8 cellular contexts compared by ENCODE assay signal in the genomic region with DNA sequence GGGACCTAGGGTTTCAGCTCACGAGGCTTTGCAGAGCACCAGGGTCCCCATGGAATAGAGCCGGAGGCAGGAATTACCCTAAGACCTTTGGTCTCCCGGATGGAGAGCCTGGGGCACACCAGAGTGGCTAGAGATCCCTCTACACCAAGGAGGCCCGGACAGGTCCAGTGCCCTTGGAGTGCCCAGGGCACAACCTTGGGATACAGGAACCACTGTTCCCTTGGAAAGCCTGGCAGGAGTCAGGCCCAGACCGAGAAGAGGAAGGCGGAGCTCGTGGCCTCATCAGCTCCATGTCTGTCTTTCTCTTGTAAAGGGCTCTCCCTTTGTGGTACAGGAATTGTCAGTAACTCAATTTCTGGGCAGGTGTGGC. TPM values are rescaled to one million over a fixed set of nuclear protein-coding genes. Genes with fewer than 3 reads are reported as not detected.
DNase-seq lines count a peak whose midpoint lies in the region; ATAC-seq, FAIRE-seq and TF ChIP-seq lines count a peak whose summit lies in the region.
"Had no signal": no experiment of that assay in that cellular context is flagged by ENCODE, and none has a peak within 500 bp of the region (broad histone marks: within the 10 kb centered on the region; RNA-seq: fewer than 3 reads in every experiment).

No MANE protein-coding gene starts in this region.

- H3K4me3 ChIP-seq in kidney (ENCODE audit: low read length in 2 of 2) (peak overlapping the region; percentile 71 to 91), suprapubic skin (peak overlapping the region; percentile 69)

- peak overlapping the region; percentile 51 to 71 for H3K9ac ChIP-seq in kidney (ENCODE audit: low read length in 2 of 2)
- H3K9ac ChIP-seq: KMS-11 had no signal

- ATAC-seq in GM18498 (IDR thresholded peaks at IDR 0.05; ENCODE audit: unreplicated experiment) (no peak), GM19452 (IDR thresholded peaks at IDR 0.05; ENCODE audit: unreplicated experiment) (no peak)

- intact Hi-C loops in kidney (cut with DNase I), result no loop called here

- FAIRE-seq in kidney (lab: Jason Lieb, UNC), result no peak

- TF ChIP-seq POLR2A in suprapubic skin (IDR thresholded peaks at IDR 0.05), result no peak

- no peaks in the 10 kb centered on the region for H3K27me3 ChIP-seq in suprapubic skin

- H3K4me1 ChIP-seq in kidney (ENCODE audit: control insufficient read depth in 1 of 2, insufficient read depth in 1 of 2, low read depth in 1 of 2, low read length in 2 of 2), result peaks cover 2 to 26% of the 10 kb centered on the region in 2 donors
- H3K4me1 ChIP-seq in suprapubic skin, result peaks cover 32% of the 10 kb centered on the region

- no peak for TF ChIP-seq EP300 in suprapubic skin (IDR thresholded peaks at IDR 0.05)

- no peak for TF ChIP-seq CTCF in kidney (IDR thresholded peaks at IDR 0.05; ENCODE audit: borderline replicate concordance, extremely low read depth, insufficient read depth)
- no peak for TF ChIP-seq CTCF in suprapubic skin (IDR thresholded peaks at IDR 0.05)

- peak; percentile 47 for DNase-seq in HuH-7 (ENCODE audit: low spot score)
- DNase-seq in kidney, result no peak
- no peak for DNase-seq in suprapubic skin (ENCODE audit: low spot score in 2 of 2)
- no peak for DNase-seq in D341Med (ENCODE audit: low spot score)

- H3K9me3 ChIP-seq in kidney (ENCODE audit: control insufficient read depth in 1 of 2, low read length in 2 of 2), result no peaks in the 10 kb centered on the region
- no peaks in the 10 kb centered on the region for H3K9me3 ChIP-seq in suprapubic skin

- H3K27ac ChIP-seq in angular gyrus (ENCODE audit: low read depth, low read length), result peak overlapping the region; percentile 47
- H3K27ac ChIP-seq in kidney (ENCODE audit: low read depth in 2 of 2, low read length in 2 of 2), result peak overlapping the region in 1 of 2 donors; percentile 63
- peak overlapping the region; percentile 60 for H3K27ac ChIP-seq in suprapubic skin
- H3K27ac ChIP-seq: KMS-11 had no signal

- WGBS in suprapubic skin, result 30% methylated on average over 2 of the region's 7 CpGs

- H3K36me3 ChIP-seq in kidney (ENCODE audit: control insufficient read depth in 1 of 2, insufficient read depth in 2 of 2, low read length in 2 of 2) (no peaks in the 10 kb centered on the region), suprapubic skin (peaks cover 6% of the 10 kb centered on the region)

RNA-seq across cellular contexts. Expression of a gene that starts 3.8 kb away (rescaled TPM):
- total RNA-seq in kidney (16.3 TPM), suprapubic skin (1 to 10 TPM; 1.2 to 7.5 (median 4.5) TPM)
- 15.1 TPM for polyA plus RNA-seq in kidney (ENCODE audit: insufficient read depth, low read depth, low replicate concordance)

RNA-seq across cellular contexts. Expression of a gene that starts 54.1 kb away (rescaled TPM):
- not detected for total RNA-seq in kidney
- polyA plus RNA-seq in kidney (ENCODE audit: insufficient read depth, low read depth, low replicate concordance), result not detected
- total RNA-seq in suprapubic skin, result not detected
